ENCODE assay signal across 23 cellular contexts in the genomic region with DNA sequence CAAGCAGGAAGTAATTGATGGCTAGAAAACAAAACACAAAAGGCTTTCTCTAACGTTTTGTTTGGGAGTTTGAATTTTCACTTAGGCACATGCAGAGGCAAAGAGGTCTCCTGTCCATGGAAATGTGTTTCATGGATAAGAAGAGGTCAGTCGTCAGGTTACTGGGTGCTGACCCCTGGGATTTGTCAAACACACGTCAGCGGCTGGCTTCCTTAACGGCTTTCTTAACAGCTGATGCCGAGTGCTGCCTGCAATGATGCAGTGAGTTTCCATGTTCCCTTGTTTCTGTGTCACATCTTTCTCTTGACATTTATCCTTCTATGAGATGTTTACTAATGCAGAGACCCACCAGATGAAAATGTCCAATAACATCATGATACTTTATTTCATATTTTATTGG. TPM values are rescaled to one million over a fixed set of nuclear protein-coding genes. Genes with fewer than 3 reads are reported as not detected.
A peak's percentile ranks its signal among the peaks of the same experiment; 100 is the strongest.
DNase-seq lines count a peak whose midpoint lies in the region; ATAC-seq and TF ChIP-seq lines count a peak whose summit lies in the region.
"Had no signal": no experiment of that assay in that cellular context is flagged by ENCODE, and none has a peak within 500 bp of the region (broad histone marks: within the 10 kb centered on the region; RNA-seq: fewer than 3 reads in every experiment).

No MANE protein-coding gene starts in this region.

- in situ Hi-C loops in Panc1 (cut with HindIII; ENCODE audit: low pct_unique_long_range_greater_than_20kb, low sequenced_read_pairs): no loop called here

- H3K27ac ChIP-seq in Panc1 (ENCODE audit: low read length) (peak overlapping the region; percentile 51; the same call in 1 of the 2 replicates), neuronal stem cell (replicated peaks; ENCODE audit: low read length) (no peak overlapping the region)
- H3K27ac ChIP-seq: 22Rv1, gastroesophageal sphincter, lower lobe of right lung, stomach, transverse colon had no signal

- TF ChIP-seq CTCF in Panc1 (IDR thresholded peaks at IDR 0.05) (no peak), fibroblast of mammary gland (conservative IDR thresholded peaks at IDR 0.05; ENCODE audit: control insufficient read depth, insufficient read depth, low read depth, low read length) (no peak)

- H3K23ac ChIP-seq in neuronal stem cell (ENCODE audit: low read depth, low read length, poor library complexity): no peak overlapping the region

- no peaks in the 10 kb centered on the region for H3K79me1 ChIP-seq in neuronal stem cell (ENCODE audit: low read depth, low read length)

- no peak overlapping the region for H2BK12ac ChIP-seq in neuronal stem cell (ENCODE audit: low read length)

- intact Hi-C loops in Panc1 (cut with micrococcal nuclease; ENCODE audit: unreplicated experiment): no loop called here

- H3K36me3 ChIP-seq in Panc1 (ENCODE audit: control insufficient read depth, insufficient read depth, low read length) (no peaks in the 10 kb centered on the region), neuronal stem cell (replicated peaks in 1 of 2; ENCODE audit: control insufficient read depth in 2 of 2, insufficient read depth in 2 of 2, low read length in 2 of 2) (no peaks in the 10 kb centered on the region)
- H3K36me3 ChIP-seq: gastroesophageal sphincter, lower lobe of right lung, stomach, transverse colon had no signal

- H2BK5ac ChIP-seq in neuronal stem cell (ENCODE audit: low read length): no peak overlapping the region

- peak overlapping the region; percentile 3 for H2AFZ ChIP-seq in neuronal stem cell (ENCODE audit: low read length)

- POLR2A ChIA-PET in Panc1 (lab: Charles Lee): no interaction called here

- BruUV-seq in Panc1 (replicated peaks; lab: Mats Ljungman, UMichigan): no TSS peak

- H3K4me1 ChIP-seq in Panc1 (ENCODE audit: control insufficient read depth, insufficient read depth, low read length): peaks cover 7% of the 10 kb centered on the region
- peaks cover 0 to 2% of the 10 kb centered on the region in 2 donors for H3K4me1 ChIP-seq in neuronal stem cell (ENCODE audit: control insufficient read depth in 2 of 2, insufficient read depth in 1 of 2, low read depth in 1 of 2, low read length in 2 of 2)
- H3K4me1 ChIP-seq: gastroesophageal sphincter, lower lobe of right lung, transverse colon had no signal

- no peak overlapping the region for H3K4ac ChIP-seq in neuronal stem cell (ENCODE audit: low read length)

- no CpG with 5 or more reads among the region's 6 CpGs for WGBS in neuronal stem cell (ENCODE audit: extremely low coverage in 2 of 2, insufficient read length in 2 of 2, insufficient replicate concordance in 1 of 2), 2 donors

- no peak overlapping the region for H2BK120ac ChIP-seq in neuronal stem cell (ENCODE audit: low read depth, low read length)

- no peak overlapping the region for H3K18ac ChIP-seq in neuronal stem cell (ENCODE audit: low read length)

- DNase-seq in DMS153 treated with DMSO at 0.1 percent for 48 hours (lab: John Stamatoyannopoulos, UW; ENCODE audit: unreplicated experiment) (peak; percentile 23), DMS153 (lab: John Stamatoyannopoulos, UW) (no peak), Panc1 (ENCODE audit: low read depth, low spot score) (no peak), fibroblast of mammary gland (ENCODE audit: low read depth) (peak; percentile 30), neuronal stem cell (ENCODE audit: low spot score) (no peak), NCI-H128 (lab: John Stamatoyannopoulos, UW; ENCODE audit: unreplicated experiment) (no peak), NCI-H1092 (lab: John Stamatoyannopoulos, UW) (no peak)
- DNase-seq: activated CD4-positive, alpha-beta T cell treated with anti-CD3 and anti-CD28 coated beads, Interleukin-2, amount 10 ng/mL, durations not matched to agents 24 days and 14 days; activated naive CD4-positive, alpha-beta T cell treated with anti-CD3 and anti-CD28 coated beads, Interleukin-2, amount 50 U/mL, for 16 hours; cerebellar nuclear complex; COR-L47; effector CD4-positive, alpha-beta T cell; erythroblast; lower lobe of right lung; NK-92 treated with Interleukin-12 subunit alpha and Interleukin-12 subunit beta, amount 100 ng/mL, for 24 hours; occipital lobe; stomach had no signal

- no peak overlapping the region for H2AK5ac ChIP-seq in neuronal stem cell (ENCODE audit: low read depth, low read length)

- H3K4me2 ChIP-seq in neuronal stem cell (ENCODE audit: insufficient read depth, low read length, poor library complexity, severe bottlenecking): no peak overlapping the region

- ATAC-seq in Panc1 (peak; percentile 75), HG02884 (IDR thresholded peaks at IDR 0.05; ENCODE audit: unreplicated experiment) (no peak)
- ATAC-seq: gastroesophageal sphincter, lower lobe of right lung had no signal

- no peak overlapping the region for H3K14ac ChIP-seq in neuronal stem cell (ENCODE audit: low read length)

- H3K27me3 ChIP-seq in Panc1 (ENCODE audit: control insufficient read depth, insufficient read depth, low read length): no peaks in the 10 kb centered on the region
- H3K27me3 ChIP-seq in neuronal stem cell (ENCODE audit: control insufficient read depth in 3 of 3, insufficient read depth in 3 of 3, low read depth in 1 of 3, low read length in 3 of 3): peaks cover 0 to 4% (median 0%) of the 10 kb centered on the region in 3 experiments
- H3K27me3 ChIP-seq: gastroesophageal sphincter, stomach, transverse colon had no signal

- H3K9me3 ChIP-seq in Panc1 (ENCODE audit: control insufficient read depth, insufficient read depth, low read depth, low read length) (no peaks in the 10 kb centered on the region), neuronal stem cell (replicated peaks in 1 of 2; ENCODE audit: control insufficient read depth in 2 of 2, insufficient read depth in 1 of 2, low read depth in 1 of 2, low read length in 2 of 2) (no peaks in the 10 kb centered on the region)
- H3K9me3 ChIP-seq: gastroesophageal sphincter, transverse colon had no signal

- H3K4me3 ChIP-seq in Panc1 (ENCODE audit: low read depth in 2 of 2, low read length in 2 of 2) (peak overlapping the region in 1 of 2 experiments; percentile 29; a peak in 1 of 4 replicates), fibroblast of mammary gland (ENCODE audit: control insufficient read depth, low read depth, low read length) (no peak overlapping the region), neuronal stem cell (ENCODE audit: low read length in 2 of 2) (no peak overlapping the region)
- H3K4me3 ChIP-seq: gastroesophageal sphincter, lower lobe of right lung, stomach, transverse colon had no signal

- no peak overlapping the region for H2BK15ac ChIP-seq in neuronal stem cell (ENCODE audit: low read length)

- no peak overlapping the region for H4K91ac ChIP-seq in neuronal stem cell (ENCODE audit: low read depth, low read length, poor library complexity)

- CTCF ChIA-PET in Panc1 (lab: Charles Lee): interaction anchor here (1.3 kb wide), 1 partner anchor 9 kb away, joined by 4 read pairs; no protein-coding TSS in a partner anchor

- H3K9ac ChIP-seq in neuronal stem cell (ENCODE audit: low read depth, low read length, poor library complexity): no peak overlapping the region

- no peak overlapping the region for H4K8ac ChIP-seq in neuronal stem cell (ENCODE audit: low read depth, low read length)

RNA-seq across cellular contexts. Expression of gene GPR39, which starts 31.7 kb away (rescaled TPM):
- 9.0 TPM for total RNA-seq in Panc1 (2021; ENCODE audit: unreplicated experiment)
- 7.2 TPM for polyA plus RNA-seq in Panc1 (2012; ENCODE audit: insufficient read length)
- 0.42 TPM for polyA plus RNA-seq in neuronal stem cell (2013, experiment 1 of 2)
- polyA plus RNA-seq in neuronal stem cell (2013, experiment 2 of 2): 0.47 TPM
- total RNA-seq: activated CD4-positive, alpha-beta T cell treated with anti-CD3 and anti-CD28 coated beads, Interleukin-2, amount 10 ng/mL, durations not matched to agents 24 days and 14 days; activated T-helper 1 cell treated with anti-CD3 and anti-CD28 coated beads, Interleukin-12 subunit alpha, Interleukin-12 subunit beta, Interleukin-2, Interleukin-4 antibody, amounts not matched to agents 30 ng/mL and 10 ng/mL and 1 ng/mL, durations not matched to agents 14 hours and 24 hours and 36 hours; T-helper 1 cell treated with Interleukin-12 subunit alpha and Interleukin-12 subunit beta and Interleukin-4 antibody, amounts not matched to agents 30 ng/mL and 1 ng/mL, for 36 hours had no signal

Comparison
In these comparisons a context has a peak if more than half of its experiments do, and no peak if none do; other contexts are left out.
1. DNase-seq: peak in DMS153 treated with DMSO at 0.1 percent for 48 hours (single experiment) and fibroblast of mammary gland (single experiment); none in DMS153 (single experiment), Panc1 (single experiment), neuronal stem cell (single experiment), NCI-H128 (single experiment) and NCI-H1092 (single experiment).